ENCODE assay signal across 8 cellular contexts in genomic region chr4:138919094-138919936, GRCh38.
A peak's percentile ranks its signal among the peaks of the same experiment; 100 is the strongest.
DNase-seq lines count a peak whose midpoint lies in the region; ATAC-seq and TF ChIP-seq lines count a peak whose summit lies in the region.

No MANE protein-coding gene starts in this region.

- H3K36me3 ChIP-seq in BLaER1 (no peaks in the 10 kb centered on the region), Peyer's patch (no peaks in the 10 kb centered on the region)

- H3K27me3 ChIP-seq in BLaER1 (no peaks in the 10 kb centered on the region), Peyer's patch (no peaks in the 10 kb centered on the region)

- 0 out of 2 replicates have a peak overlapping the region, but pooled peaks have one; percentile 5 for H3K4me2 ChIP-seq in BLaER1

- no peaks in the 10 kb centered on the region for H4K20me1 ChIP-seq in BLaER1

- no peak overlapping the region for H3K4me3 ChIP-seq in BLaER1
- no peak overlapping the region for H3K4me3 ChIP-seq in Peyer's patch

- DNase-seq in HuH-7 (ENCODE audit: low spot score) = peak; percentile 55
- peak in 2 of 3 donors; percentile 73 to 76 for DNase-seq in Peyer's patch
- peak; percentile 54 for DNase-seq in brain pericyte (ENCODE audit: low read depth, low spot score)
- DNase-seq in iris pigment epithelial cell (ENCODE audit: low read depth) = peak; percentile 78
- peak; percentile 69 for DNase-seq in stimulated activated CD4-positive, alpha-beta T cell treated with anti-CD3 and anti-CD28 coated beads, Interleukin-15, amount 100 ng/mL, for 24 hours
- DNase-seq in cortex of kidney (lab: John Stamatoyannopoulos, UW) = no peak

- peak; percentile 86 for ATAC-seq in GM18907 (IDR thresholded peaks at IDR 0.05; ENCODE audit: unreplicated experiment)

- H3K4me1 ChIP-seq in BLaER1 (peaks cover 10% of the 10 kb centered on the region), Peyer's patch (no peaks in the 10 kb centered on the region)

- TF ChIP-seq CTCF in Peyer's patch (IDR thresholded peaks at IDR 0.05) = peak in 5 of 6 experiments; percentile 4 to 70 (median 66)

- H3K27ac ChIP-seq in BLaER1 (no peak overlapping the region), Peyer's patch (no peak overlapping the region)

- no peaks in the 10 kb centered on the region for H3K9me3 ChIP-seq in BLaER1
- no peaks in the 10 kb centered on the region for H3K9me3 ChIP-seq in Peyer's patch

- H3K9ac ChIP-seq in BLaER1 = no peak overlapping the region

- no peak for TF ChIP-seq POLR2A in Peyer's patch (IDR thresholded peaks at IDR 0.05)
